1 cellular context compared by ENCODE assay signal in the genomic region with DNA sequence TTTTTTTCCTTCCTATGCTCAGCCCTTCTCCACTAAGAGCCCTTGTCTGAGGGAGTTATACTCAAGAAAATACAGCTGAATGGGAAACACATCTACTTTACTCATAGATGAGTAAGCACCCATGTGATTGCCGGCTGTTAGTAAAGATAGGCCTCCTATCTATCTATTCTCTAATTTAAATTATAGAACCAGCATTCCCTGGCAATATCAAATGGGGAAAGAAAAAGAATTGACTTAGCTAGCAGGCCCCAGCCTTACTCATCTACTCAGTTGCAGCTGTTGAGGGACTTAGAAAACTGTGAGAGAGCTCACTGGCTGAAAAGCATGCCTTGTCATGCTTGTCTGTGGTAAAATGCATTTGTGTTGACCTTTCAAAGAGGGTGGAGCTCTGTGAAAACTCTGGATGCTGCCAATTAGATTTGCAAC.
A peak's percentile ranks its signal among the peaks of the same experiment; 100 is the strongest.
TF ChIP-seq lines count a peak whose summit lies in the region.

No MANE protein-coding gene starts in this region.

TF ChIP-seq in K562, 482 proteins besides CTCF, POLR2A, EP300 and RAD21 (continued from another document and continues in another):
- TF ChIP-seq, protein P1, sequence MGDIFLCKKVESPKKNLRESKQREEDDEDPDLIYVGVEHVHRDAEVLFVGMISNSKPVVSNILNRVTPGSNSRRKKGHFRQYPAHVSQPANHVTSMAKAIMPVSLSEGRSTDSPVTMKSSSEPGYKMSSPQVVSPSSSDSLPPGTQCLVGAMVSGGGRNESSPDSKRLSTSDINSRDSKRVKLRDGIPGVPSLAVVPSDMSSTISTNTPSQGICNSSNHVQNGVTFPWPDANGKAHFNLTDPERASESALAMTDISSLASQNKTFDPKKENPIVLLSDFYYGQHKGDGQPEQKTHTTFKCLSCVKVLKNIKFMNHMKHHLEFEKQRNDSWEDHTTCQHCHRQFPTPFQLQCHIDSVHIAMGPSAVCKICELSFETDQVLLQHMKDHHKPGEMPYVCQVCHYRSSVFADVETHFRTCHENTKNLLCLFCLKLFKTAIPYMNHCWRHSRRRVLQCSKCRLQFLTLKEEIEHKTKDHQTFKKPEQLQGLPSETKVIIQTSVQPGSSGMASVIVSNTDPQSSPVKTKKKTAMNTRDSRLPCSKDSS (IDR thresholded peaks at IDR 0.05; ENCODE audit: low read depth, partially characterized antibody): no peak
- TF ChIP-seq LCOR (CRISPR knock-in tag; IDR thresholded peaks at IDR 0.05) (no peak; the same call in 1 of the 2 replicates), SREBF2 (CRISPR knock-in tag; IDR thresholded peaks at IDR 0.05) (no peak), FIP1L1 (IDR thresholded peaks at IDR 0.05; ENCODE audit: low read depth, low read length, poor library complexity, severe bottlenecking) (no peak), KDM2B (CRISPR knock-in tag; IDR thresholded peaks at IDR 0.05) (no peak), ZNF77 (CRISPR knock-in tag; IDR thresholded peaks at IDR 0.05) (no peak), ARID2 (IDR thresholded peaks at IDR 0.05) (no peak), RERE (CRISPR knock-in tag; IDR thresholded peaks at IDR 0.05; ENCODE audit: borderline replicate concordance) (no peak), DPF2 (IDR thresholded peaks at IDR 0.05) (peak; percentile 95), TAF1 (IDR thresholded peaks at IDR 0.05; ENCODE audit: control insufficient read depth, extremely low read depth, insufficient read depth, low read length, severe bottlenecking) (no peak), ZNF436 (CRISPR knock-in tag; IDR thresholded peaks at IDR 0.05) (no peak), ZMIZ1 (IDR thresholded peaks at IDR 0.05; ENCODE audit: low read depth in 2 of 2, low read length in 2 of 2) (peak in 1 of 2 experiments; percentile 74; a peak in 1 of 4 replicates), NFE2L1 (tag; IDR thresholded peaks at IDR 0.05; ENCODE audit: borderline replicate concordance, low read depth) (no peak), SRSF1 (IDR thresholded peaks at IDR 0.05; ENCODE audit: low read depth, low read length) (no peak), PTRF (tag; IDR thresholded peaks at IDR 0.05) (no peak), PYGO2 (tag; IDR thresholded peaks at IDR 0.05) (no peak), DDX20 (tag; IDR thresholded peaks at IDR 0.05; ENCODE audit: low read depth) (no peak), PCBP2 (IDR thresholded peaks at IDR 0.05; ENCODE audit: low read depth, low read length, poor library complexity, severe bottlenecking) (no peak), BDP1 (IDR thresholded peaks at IDR 0.05; ENCODE audit: insufficient read depth, insufficient read length) (no peak), RBM34 (IDR thresholded peaks at IDR 0.05; ENCODE audit: borderline replicate concordance, insufficient read depth, low read length) (no peak), MYNN (IDR thresholded peaks at IDR 0.05) (peak; percentile 56; the same call in 1 of the 2 replicates), MYNN (CRISPR knock-in tag; IDR thresholded peaks at IDR 0.05) (no peak), CCAR2 (IDR thresholded peaks at IDR 0.05; ENCODE audit: low read depth, low read length) (no peak), MCM5 (IDR thresholded peaks at IDR 0.05; ENCODE audit: low read depth) (no peak), MGA (IDR thresholded peaks at IDR 0.05) (no peak)
- TF ChIP-seq, protein P2, sequence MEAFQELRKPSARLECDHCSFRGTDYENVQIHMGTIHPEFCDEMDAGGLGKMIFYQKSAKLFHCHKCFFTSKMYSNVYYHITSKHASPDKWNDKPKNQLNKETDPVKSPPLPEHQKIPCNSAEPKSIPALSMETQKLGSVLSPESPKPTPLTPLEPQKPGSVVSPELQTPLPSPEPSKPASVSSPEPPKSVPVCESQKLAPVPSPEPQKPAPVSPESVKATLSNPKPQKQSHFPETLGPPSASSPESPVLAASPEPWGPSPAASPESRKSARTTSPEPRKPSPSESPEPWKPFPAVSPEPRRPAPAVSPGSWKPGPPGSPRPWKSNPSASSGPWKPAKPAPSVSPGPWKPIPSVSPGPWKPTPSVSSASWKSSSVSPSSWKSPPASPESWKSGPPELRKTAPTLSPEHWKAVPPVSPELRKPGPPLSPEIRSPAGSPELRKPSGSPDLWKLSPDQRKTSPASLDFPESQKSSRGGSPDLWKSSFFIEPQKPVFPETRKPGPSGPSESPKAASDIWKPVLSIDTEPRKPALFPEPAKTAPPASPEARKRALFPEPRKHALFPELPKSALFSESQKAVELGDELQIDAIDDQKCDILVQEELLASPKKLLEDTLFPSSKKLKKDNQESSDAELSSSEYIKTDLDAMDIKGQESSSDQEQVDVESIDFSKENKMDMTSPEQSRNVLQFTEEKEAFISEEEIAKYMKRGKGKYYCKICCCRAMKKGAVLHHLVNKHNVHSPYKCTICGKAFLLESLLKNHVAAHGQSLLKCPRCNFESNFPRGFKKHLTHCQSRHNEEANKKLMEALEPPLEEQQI (IDR thresholded peaks at IDR 0.05): peak; percentile 77
- TF ChIP-seq, protein P3, sequence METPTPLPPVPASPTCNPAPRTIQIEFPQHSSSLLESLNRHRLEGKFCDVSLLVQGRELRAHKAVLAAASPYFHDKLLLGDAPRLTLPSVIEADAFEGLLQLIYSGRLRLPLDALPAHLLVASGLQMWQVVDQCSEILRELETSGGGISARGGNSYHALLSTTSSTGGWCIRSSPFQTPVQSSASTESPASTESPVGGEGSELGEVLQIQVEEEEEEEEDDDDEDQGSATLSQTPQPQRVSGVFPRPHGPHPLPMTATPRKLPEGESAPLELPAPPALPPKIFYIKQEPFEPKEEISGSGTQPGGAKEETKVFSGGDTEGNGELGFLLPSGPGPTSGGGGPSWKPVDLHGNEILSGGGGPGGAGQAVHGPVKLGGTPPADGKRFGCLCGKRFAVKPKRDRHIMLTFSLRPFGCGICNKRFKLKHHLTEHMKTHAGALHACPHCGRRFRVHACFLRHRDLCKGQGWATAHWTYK (CRISPR knock-in tag; IDR thresholded peaks at IDR 0.05): no peak
